1 cellular context compared by ENCODE assay signal in genomic region chr3:126654571-126655393, GRCh38.
TF ChIP-seq lines count a peak whose summit lies in the region.

TXNRD3 (minus strand) TSS chr3:126655124.

TF ChIP-seq in WTC11, 78 proteins besides CTCF, POLR2A, EP300 and RAD21 (continued from another document):
- TF ChIP-seq, protein P1, sequence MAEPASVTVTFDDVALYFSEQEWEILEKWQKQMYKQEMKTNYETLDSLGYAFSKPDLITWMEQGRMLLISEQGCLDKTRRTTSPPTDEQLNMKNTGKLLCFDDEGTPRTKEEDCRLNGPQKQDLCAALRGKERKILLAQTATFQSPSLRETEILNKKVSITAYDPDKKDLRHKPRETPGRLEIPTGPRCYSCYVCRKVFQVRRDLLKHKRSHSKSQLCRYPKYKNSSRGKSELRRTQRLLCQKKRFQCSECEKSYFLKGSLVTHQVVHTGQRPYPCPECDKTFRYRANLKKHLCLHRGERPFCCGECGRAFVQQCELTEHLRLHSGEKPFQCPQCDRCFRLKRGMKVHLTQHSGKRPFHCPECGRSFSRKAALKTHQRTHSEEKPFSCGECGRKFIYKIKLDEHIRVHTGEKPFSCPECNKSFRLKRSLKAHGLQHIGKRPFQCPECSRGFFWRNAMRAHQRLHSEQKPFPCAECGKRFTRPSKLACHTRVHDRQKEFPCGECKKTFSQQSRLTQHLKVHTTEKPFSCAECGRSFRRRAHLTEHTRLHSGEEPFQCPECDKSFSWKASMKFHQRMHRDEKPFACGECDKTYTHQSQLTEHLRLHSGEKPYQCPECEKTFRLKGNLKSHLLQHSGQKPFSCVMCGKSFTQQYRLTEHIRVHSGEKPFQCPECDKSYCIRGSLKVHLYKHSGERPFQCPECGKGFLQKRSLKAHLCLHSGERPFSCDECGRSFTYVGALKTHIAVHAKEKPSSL (CRISPR knock-in tag; conservative IDR thresholded peaks at IDR 0.05) = no peak
- TF ChIP-seq RELA (CRISPR knock-in tag; IDR thresholded peaks at IDR 0.05; ENCODE audit: borderline replicate concordance) = no peak
- no peak for TF ChIP-seq EMX1 (CRISPR knock-in tag; IDR thresholded peaks at IDR 0.05)
- TF ChIP-seq FOXP1 (CRISPR knock-in tag; IDR thresholded peaks at IDR 0.05; ENCODE audit: borderline replicate concordance) = peak; percentile 87
- TF ChIP-seq ZMAT4 (CRISPR knock-in tag; IDR thresholded peaks at IDR 0.05) = no peak
- TF ChIP-seq, protein P2, sequence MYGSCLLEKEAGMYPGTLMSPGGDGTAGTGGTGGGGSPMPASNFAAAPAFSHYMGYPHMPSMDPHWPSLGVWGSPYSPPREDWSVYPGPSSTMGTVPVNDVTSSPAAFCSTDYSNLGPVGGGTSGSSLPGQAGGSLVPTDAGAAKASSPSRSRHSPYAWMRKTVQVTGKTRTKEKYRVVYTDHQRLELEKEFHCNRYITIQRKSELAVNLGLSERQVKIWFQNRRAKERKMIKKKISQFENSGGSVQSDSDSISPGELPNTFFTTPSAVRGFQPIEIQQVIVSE (CRISPR knock-in tag; IDR thresholded peaks at IDR 0.05; ENCODE audit: borderline replicate concordance) = no peak
- TF ChIP-seq GTF2I (CRISPR knock-in tag; conservative IDR thresholded peaks at IDR 0.05) = no peak
- TF ChIP-seq ESRRA (CRISPR knock-in tag; IDR thresholded peaks at IDR 0.05; ENCODE audit: borderline replicate concordance) = peak; percentile 77; the same call in 1 of the 2 replicates
- TF ChIP-seq, protein P3, sequence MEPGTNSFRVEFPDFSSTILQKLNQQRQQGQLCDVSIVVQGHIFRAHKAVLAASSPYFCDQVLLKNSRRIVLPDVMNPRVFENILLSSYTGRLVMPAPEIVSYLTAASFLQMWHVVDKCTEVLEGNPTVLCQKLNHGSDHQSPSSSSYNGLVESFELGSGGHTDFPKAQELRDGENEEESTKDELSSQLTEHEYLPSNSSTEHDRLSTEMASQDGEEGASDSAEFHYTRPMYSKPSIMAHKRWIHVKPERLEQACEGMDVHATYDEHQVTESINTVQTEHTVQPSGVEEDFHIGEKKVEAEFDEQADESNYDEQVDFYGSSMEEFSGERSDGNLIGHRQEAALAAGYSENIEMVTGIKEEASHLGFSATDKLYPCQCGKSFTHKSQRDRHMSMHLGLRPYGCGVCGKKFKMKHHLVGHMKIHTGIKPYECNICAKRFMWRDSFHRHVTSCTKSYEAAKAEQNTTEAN (CRISPR knock-in tag; IDR thresholded peaks at IDR 0.05) = no peak
- peak; percentile 22; the same call in 1 of the 2 replicates for TF ChIP-seq MAX (CRISPR knock-in tag; IDR thresholded peaks at IDR 0.05)
- TF ChIP-seq, protein P4, sequence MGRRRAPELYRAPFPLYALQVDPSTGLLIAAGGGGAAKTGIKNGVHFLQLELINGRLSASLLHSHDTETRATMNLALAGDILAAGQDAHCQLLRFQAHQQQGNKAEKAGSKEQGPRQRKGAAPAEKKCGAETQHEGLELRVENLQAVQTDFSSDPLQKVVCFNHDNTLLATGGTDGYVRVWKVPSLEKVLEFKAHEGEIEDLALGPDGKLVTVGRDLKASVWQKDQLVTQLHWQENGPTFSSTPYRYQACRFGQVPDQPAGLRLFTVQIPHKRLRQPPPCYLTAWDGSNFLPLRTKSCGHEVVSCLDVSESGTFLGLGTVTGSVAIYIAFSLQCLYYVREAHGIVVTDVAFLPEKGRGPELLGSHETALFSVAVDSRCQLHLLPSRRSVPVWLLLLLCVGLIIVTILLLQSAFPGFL (CRISPR knock-in tag; IDR thresholded peaks at IDR 0.05; ENCODE audit: borderline replicate concordance) = no peak
- TF ChIP-seq ATF1 (CRISPR knock-in tag; IDR thresholded peaks at IDR 0.05) = no peak
- TF ChIP-seq AFF4 (CRISPR knock-in tag; IDR thresholded peaks at IDR 0.05; ENCODE audit: borderline replicate concordance) = no peak
